In genomic region chr7:2314209-2314955, GRCh38 we compare ENCODE assay signal across 1 cellular context.
TF ChIP-seq lines count a peak whose summit lies in the region.

Gene SNX8 (minus strand): TSS chr7:2314441. CDS start chr7:2314421, 20 bp downstream.

TF ChIP-seq in GM12878, 131 proteins besides CTCF, POLR2A, EP300 and RAD21 (continued from another document):
- peak; percentile 69 for TF ChIP-seq MXI1 (IDR thresholded peaks at IDR 0.05; ENCODE audit: low read depth, low read length)
- peak; percentile 97 for TF ChIP-seq BACH1 (IDR thresholded peaks at IDR 0.05; ENCODE audit: borderline replicate concordance)
- peak; percentile 86 to 96 for TF ChIP-seq BHLHE40 (IDR thresholded peaks at IDR 0.05; ENCODE audit: borderline replicate concordance in 1 of 2, low read depth in 2 of 2, low read length in 1 of 2)
- peak; percentile 90 for TF ChIP-seq HDGF (IDR thresholded peaks at IDR 0.05)
- TF ChIP-seq DPF2 (IDR thresholded peaks at IDR 0.05) = peak; percentile 76
- TF ChIP-seq NR2F1 (conservative IDR thresholded peaks at IDR 0.05) = peak; percentile 62
- peak; percentile 97 for TF ChIP-seq NBN (IDR thresholded peaks at IDR 0.05)
- no peak for TF ChIP-seq MYC (IDR thresholded peaks at IDR 0.05; ENCODE audit: insufficient read depth, insufficient read length, insufficient replicate concordance, low read length, severe bottlenecking)
- TF ChIP-seq GABPA (IDR thresholded peaks at IDR 0.05; ENCODE audit: low read depth) = no peak
- TF ChIP-seq IKZF2 (IDR thresholded peaks at IDR 0.05) = peak in 1 of 2 experiments; percentile 31; a peak in 2 of 4 replicates
- peak; percentile 62; the same call in 1 of the 2 replicates for TF ChIP-seq SIN3A (IDR thresholded peaks at IDR 0.05; ENCODE audit: low read depth, low read length)
- TF ChIP-seq ZNF384 (IDR thresholded peaks at IDR 0.05; ENCODE audit: borderline replicate concordance, low read depth, low read length) = no peak
- TF ChIP-seq NFXL1 (IDR thresholded peaks at IDR 0.05; ENCODE audit: borderline replicate concordance) = no peak
